8 cellular contexts compared by ENCODE assay signal in the genomic region with DNA sequence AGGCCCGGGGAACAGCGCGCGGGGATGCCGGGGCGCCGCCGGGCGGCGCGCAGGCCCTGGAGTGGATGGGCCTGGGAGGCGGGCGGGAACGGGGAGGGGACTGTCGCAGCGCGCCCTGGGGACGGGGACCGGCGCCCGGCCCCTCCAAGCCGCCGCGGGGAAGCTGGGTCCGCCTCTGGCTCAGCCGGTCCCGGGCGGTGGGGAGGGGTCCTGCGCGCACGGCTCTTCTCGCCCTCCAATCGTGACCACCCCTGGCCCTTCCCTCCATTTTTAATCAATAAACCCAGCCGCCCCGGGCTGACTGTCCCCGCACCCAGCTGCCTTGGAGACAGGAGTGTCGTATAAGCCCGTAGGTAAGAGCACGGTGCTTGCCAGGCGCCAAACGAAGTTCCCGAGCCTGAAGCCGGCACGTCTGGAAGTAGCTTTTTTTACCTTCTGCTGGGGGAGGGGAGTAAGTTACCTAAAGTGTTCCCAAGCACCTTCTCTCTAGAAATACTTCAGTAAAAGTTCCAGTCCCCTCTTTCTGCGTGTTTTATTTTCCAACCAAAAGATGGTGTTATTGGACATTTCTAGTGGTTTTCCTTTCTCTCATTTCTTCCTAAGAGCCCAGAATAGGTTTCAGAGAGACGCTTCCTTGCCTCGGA. TPM values are rescaled to one million over a fixed set of nuclear protein-coding genes. Genes with fewer than 3 reads are reported as not detected.
A peak's percentile ranks its signal among the peaks of the same experiment; 100 is the strongest.
DNase-seq lines count a peak whose midpoint lies in the region; ATAC-seq, FAIRE-seq and TF ChIP-seq lines count a peak whose summit lies in the region.

No MANE protein-coding gene starts in this region.

- ATAC-seq in HG02943 (IDR thresholded peaks at IDR 0.05; ENCODE audit: low read depth, unreplicated experiment), result peak; percentile 30

- H3K4me3 ChIP-seq in endothelial cell of umbilical vein (replicated peaks in 1 of 3; ENCODE audit: insufficient read depth in 1 of 3, low read depth in 1 of 3, low read length in 3 of 3), result peak overlapping the region; percentile 25 to 48 (median 46)

- no peak for TF ChIP-seq POLR2A in endothelial cell of umbilical vein (IDR thresholded peaks at IDR 0.05; ENCODE audit: low read depth, low read length)

- H4K20me1 ChIP-seq in endothelial cell of umbilical vein (replicated peaks; ENCODE audit: control insufficient read depth, extremely low read depth, insufficient read depth, low read length), result no peaks in the 10 kb centered on the region

- no peaks in the 10 kb centered on the region for H3K9me3 ChIP-seq in endothelial cell of umbilical vein (replicated peaks; ENCODE audit: control insufficient read depth, insufficient read depth, low read length)

- no peak for FAIRE-seq in endothelial cell of umbilical vein (lab: Jason Lieb, UNC)

- TF ChIP-seq CTCF in endothelial cell of umbilical vein (IDR thresholded peaks at IDR 0.05; ENCODE audit: extremely low read depth in 1 of 2, insufficient read depth in 1 of 2, low read depth in 1 of 2, low read length in 2 of 2), result no peak

- H3K36me3 ChIP-seq in endothelial cell of umbilical vein (ENCODE audit: control insufficient read depth in 2 of 2, extremely low read depth in 1 of 2, insufficient read depth in 2 of 2, low read length in 2 of 2), result no peaks in the 10 kb centered on the region

- H3K9ac ChIP-seq in endothelial cell of umbilical vein (replicated peaks; ENCODE audit: extremely low read depth, insufficient read depth, low read length), result peak overlapping the region; percentile 66

- H3K27ac ChIP-seq in endothelial cell of umbilical vein (ENCODE audit: insufficient read depth, low read depth, low read length), result peak overlapping the region; percentile 47

- H3K4me2 ChIP-seq in endothelial cell of umbilical vein (ENCODE audit: insufficient read depth, low read length), result peak overlapping the region; percentile 91

- POLR2A ChIA-PET in endothelial cell of umbilical vein (lab: Charles Lee), result interaction anchor here (0.7 to 2.3 kb wide), 5 partner anchors 26 to 77 kb away, joined by 3 to 18 read pairs (median 3); a partner anchor contains a TSS

- CTCF ChIA-PET in endothelial cell of umbilical vein (lab: Charles Lee), result interaction anchor here (1.1 to 1.5 kb wide), 2 partner anchors 40 to 55 kb away, joined by 4 to 5 read pairs; no protein-coding TSS in a partner anchor

- peaks cover 27% of the 10 kb centered on the region for H3K79me2 ChIP-seq in endothelial cell of umbilical vein (ENCODE audit: control insufficient read depth, insufficient read depth, low read length)

- TSS peak; percentile 81 for BruUV-seq in endothelial cell of umbilical vein (replicated peaks; lab: Mats Ljungman, UMichigan)

- no peaks in the 10 kb centered on the region for H3K9me1 ChIP-seq in endothelial cell of umbilical vein (replicated peaks; ENCODE audit: control insufficient read depth, extremely low read depth, insufficient read depth, low read length)

- H3K4me1 ChIP-seq in endothelial cell of umbilical vein (ENCODE audit: control insufficient read depth, extremely low read depth, insufficient read depth, low read length), result peaks cover 16% of the 10 kb centered on the region

- no peaks in the 10 kb centered on the region for H3K27me3 ChIP-seq in endothelial cell of umbilical vein (ENCODE audit: control insufficient read depth in 2 of 2, insufficient read depth in 2 of 2, low read length in 2 of 2)

- dilution Hi-C loops in endothelial cell of umbilical vein (cut with MboI; ENCODE audit: extremely low pct_ligation_motif_present, low sequenced_read_pairs), result no loop called here

- peak; percentile 21 to 43 for DNase-seq in NOMO-1 (lab: John Stamatoyannopoulos, UW; ENCODE audit: unreplicated experiment in 2 of 2)
- no peak for DNase-seq in NOMO-1 treated with dmso at 0.1 percent for 144 hours (lab: John Stamatoyannopoulos, UW; ENCODE audit: unreplicated experiment)
- DNase-seq in NCI-H2107 treated with DMSO at 0.1 percent for 48 hours (lab: John Stamatoyannopoulos, UW; ENCODE audit: unreplicated experiment), result peak; percentile 63
- DNase-seq in activated CD4-positive, alpha-beta T cell treated with anti-CD3 and anti-CD28 coated beads, Interleukin-2, amount 50 U/mL, for 4 hours, result peak; percentile 24 to 32
- DNase-seq in endothelial cell of umbilical vein (ENCODE audit: low read depth, low spot score), result peak; percentile 59
- DNase-seq in mucosa of gallbladder (ENCODE audit: low spot score), result peak; percentile 53
- DNase-seq in stimulated activated naive CD4-positive, alpha-beta T cell (lab: John Stamatoyannopoulos, UW), result peak in 5 of 6 experiments; percentile 35 to 76 (median 66)

- peak overlapping the region; percentile 41 for H2AFZ ChIP-seq in endothelial cell of umbilical vein (ENCODE audit: low read depth, low read length)

- intact Hi-C loops in endothelial cell of umbilical vein (cut with micrococcal nuclease), result loop anchor here (1.0 to 5.0 kb wide), 3 partner anchors 56 to 116 kb away; a partner anchor contains a TSS

TF ChIP-seq in endothelial cell of umbilical vein, 7 proteins besides CTCF, POLR2A, EP300 and RAD21:
- TF ChIP-seq, protein P1, sequence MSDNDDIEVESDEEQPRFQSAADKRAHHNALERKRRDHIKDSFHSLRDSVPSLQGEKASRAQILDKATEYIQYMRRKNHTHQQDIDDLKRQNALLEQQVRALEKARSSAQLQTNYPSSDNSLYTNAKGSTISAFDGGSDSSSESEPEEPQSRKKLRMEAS (IDR thresholded peaks at IDR 0.05; ENCODE audit: insufficient read depth, insufficient read length), result no peak
- TF ChIP-seq POLR2AphosphoS5 (IDR thresholded peaks at IDR 0.05; ENCODE audit: insufficient read depth, low read depth, low read length) (peak; percentile 27), GATA2 (IDR thresholded peaks at IDR 0.05; ENCODE audit: insufficient read depth, insufficient read length, low read depth, low read length) (no peak)

RNA-seq across cellular contexts. Expression of a gene that starts 0.8 kb away (rescaled TPM):
- 15.2 and 19.5 TPM in 2 replicates for total RNA-seq in endothelial cell of umbilical vein
- polyA plus RNA-seq in endothelial cell of umbilical vein, result 5.8 and 6.1 TPM in 2 replicates
- 4.3 and 5.8 TPM in 2 replicates for polyA plus RNA-seq in endothelial cell of umbilical vein (2011; cell fraction: cytosol; rRNA removed)
- 11.8 and 18.9 TPM in 2 replicates for polyA plus RNA-seq in endothelial cell of umbilical vein (2011; cell fraction: nucleus; rRNA removed)
- 12.6 and 18.5 TPM in 2 replicates for polyA plus RNA-seq in endothelial cell of umbilical vein (2012)
- 4.5 and 5.4 TPM in 2 replicates for polyA minus RNA-seq in endothelial cell of umbilical vein
- 39.3 TPM for polyA minus RNA-seq in endothelial cell of umbilical vein (2011; cell fraction: cytosol; rRNA and poly(A)+ RNA removed)
- polyA minus RNA-seq in endothelial cell of umbilical vein (2011; cell fraction: nucleus; rRNA and poly(A)+ RNA removed), result 6.8 and 9.2 TPM in 2 replicates
- total RNA-seq in mucosa of gallbladder, result 26.0 TPM

RNA-seq across cellular contexts. Expression of a gene that starts 55.8 kb away (rescaled TPM):
- 31.1 and 34.0 TPM in 2 replicates for total RNA-seq in endothelial cell of umbilical vein
- 32.5 and 37.0 TPM in 2 replicates for polyA plus RNA-seq in endothelial cell of umbilical vein
- 25.5 and 28.8 TPM in 2 replicates for polyA plus RNA-seq in endothelial cell of umbilical vein (2011; cell fraction: cytosol; rRNA removed)
- polyA plus RNA-seq in endothelial cell of umbilical vein (2011; cell fraction: nucleus; rRNA removed), result 29.2 and 29.5 TPM in 2 replicates
- 25.4 and 25.9 TPM in 2 replicates for polyA plus RNA-seq in endothelial cell of umbilical vein (2012)
- 21.0 and 23.0 TPM in 2 replicates for polyA minus RNA-seq in endothelial cell of umbilical vein
- 24.1 TPM for polyA minus RNA-seq in endothelial cell of umbilical vein (2011; cell fraction: cytosol; rRNA and poly(A)+ RNA removed)
- polyA minus RNA-seq in endothelial cell of umbilical vein (2011; cell fraction: nucleus; rRNA and poly(A)+ RNA removed), result 13.8 and 14.6 TPM in 2 replicates
- 48.3 TPM for total RNA-seq in mucosa of gallbladder
